ENCODE assay signal across 19 cellular contexts in the genomic region with DNA sequence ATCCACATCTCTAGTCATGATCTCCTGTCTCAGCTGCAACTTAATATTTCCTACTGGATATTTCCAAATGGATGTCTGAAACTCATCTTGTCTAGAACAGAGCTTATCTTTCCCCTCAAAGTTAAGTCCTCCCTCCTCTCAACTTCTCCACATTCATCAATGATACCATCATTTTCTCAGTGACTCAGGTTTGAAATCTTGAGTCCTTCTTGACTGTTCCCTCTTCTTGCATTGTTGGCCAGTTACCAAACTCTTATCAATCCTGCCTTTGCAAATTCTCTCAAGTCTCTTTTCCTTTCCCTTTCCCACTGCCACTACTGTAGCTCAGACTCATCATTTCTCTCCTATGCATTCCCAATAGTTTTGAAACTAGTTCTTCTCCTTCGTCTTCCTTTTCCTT. TPM values are rescaled to one million over a fixed set of nuclear protein-coding genes. Genes with fewer than 3 reads are reported as not detected.
"Had no signal": no experiment of that assay in that cellular context is flagged by ENCODE, and none has a peak within 500 bp of the region (broad histone marks: within the 10 kb centered on the region; RNA-seq: fewer than 3 reads in every experiment).

No MANE protein-coding gene starts in this region.

- H3K4me1 Mint-ChIP-seq: activated CD4-positive, alpha-beta T cell treated with anti-CD3 and anti-CD28 coated beads for 36 hours; endodermal cell; stimulated activated memory B cell treated with anti-CD40 and anti-IgM and Interleukin-4, amounts not matched to agents 10 μg/mL and 1 μg/mL and 100 μg/mL, for 72 hours had no signal

- H3K4me3 ChIP-seq: colonic mucosa, testis had no signal

- H3K4me3 Mint-ChIP-seq: activated CD4-positive, alpha-beta memory T cell treated with anti-CD3 and anti-CD28 coated beads for 36 hours; activated CD4-positive, alpha-beta T cell treated with anti-CD3 and anti-CD28 coated beads for 36 hours; activated naive CD8-positive, alpha-beta T cell; endodermal cell; natural killer cell treated with Interleukin-12 subunit alpha and Interleukin-12 subunit beta and Interleukin-15 and Interleukin-18, amount 100 ng/mL, for 72 hours; stimulated activated memory B cell treated with anti-CD40 and anti-IgM and Interleukin-4, amounts not matched to agents 10 μg/mL and 1 μg/mL and 100 μg/mL, for 72 hours; type B pancreatic cell had no signal

- H3K9me3 Mint-ChIP-seq: activated CD4-positive, alpha-beta memory T cell treated with anti-CD3 and anti-CD28 coated beads for 36 hours; endodermal cell; natural killer cell treated with Interleukin-12 subunit alpha and Interleukin-12 subunit beta and Interleukin-15 and Interleukin-18, amount 100 ng/mL, for 72 hours; stimulated activated memory B cell treated with anti-CD40 and anti-IgM and Interleukin-4, amounts not matched to agents 10 μg/mL and 1 μg/mL and 100 μg/mL, for 72 hours; type B pancreatic cell had no signal

- H3K36me3 ChIP-seq: colonic mucosa, neutrophil had no signal

- H3K27ac ChIP-seq: colonic mucosa, epithelial cell of prostate, neutrophil, parathyroid adenoma, testis had no signal

- H3K27ac Mint-ChIP-seq: activated CD4-positive, alpha-beta memory T cell treated with anti-CD3 and anti-CD28 coated beads for 36 hours; activated CD4-positive, alpha-beta T cell treated with anti-CD3 and anti-CD28 coated beads for 36 hours; activated naive CD8-positive, alpha-beta T cell; endodermal cell; natural killer cell treated with Interleukin-12 subunit alpha and Interleukin-12 subunit beta and Interleukin-15 and Interleukin-18, amount 100 ng/mL, for 72 hours; stimulated activated memory B cell treated with anti-CD40 and anti-IgM and Interleukin-4, amounts not matched to agents 10 μg/mL and 1 μg/mL and 100 μg/mL, for 72 hours; type B pancreatic cell had no signal

- H3K36me3 Mint-ChIP-seq: activated CD4-positive, alpha-beta memory T cell treated with anti-CD3 and anti-CD28 coated beads for 36 hours; activated naive CD8-positive, alpha-beta T cell; natural killer cell treated with Interleukin-12 subunit alpha and Interleukin-12 subunit beta and Interleukin-15 and Interleukin-18, amount 100 ng/mL, for 72 hours; stimulated activated memory B cell treated with anti-CD40 and anti-IgM and Interleukin-4, amounts not matched to agents 10 μg/mL and 1 μg/mL and 100 μg/mL, for 72 hours; type B pancreatic cell had no signal

- H3K27me3 ChIP-seq: colonic mucosa, testis had no signal

- DNase-seq: activated CD4-positive, alpha-beta memory T cell treated with anti-CD3 and anti-CD28 coated beads for 36 hours; activated CD4-positive, alpha-beta T cell treated with anti-CD3 and anti-CD28 coated beads for 36 hours; amniotic stem cell; caudate nucleus; colonic mucosa; endodermal cell; stimulated activated CD4-positive, alpha-beta T cell treated with anti-CD3 and anti-CD28 coated beads, Interleukin-4, amount 100 ng/mL, for 4 hours; testis had no signal

RNA-seq across cellular contexts. Expression of a gene that starts 20.3 kb away (rescaled TPM):
- total RNA-seq: fibroblast of lung; T-helper 1 cell treated with Interleukin-12 subunit alpha and Interleukin-12 subunit beta and Interleukin-4 antibody, amounts not matched to agents 30 ng/mL and 1 ng/mL, for 36 hours had no signal

RNA-seq across cellular contexts. Expression of a gene that starts 42.6 kb away (rescaled TPM):
- total RNA-seq: activated CD4-positive, alpha-beta memory T cell treated with anti-CD3 and anti-CD28 coated beads for 36 hours; activated CD4-positive, alpha-beta T cell treated with anti-CD3 and anti-CD28 coated beads for 36 hours; fibroblast of lung; frontal cortex; natural killer cell treated with Interleukin-12 subunit alpha and Interleukin-12 subunit beta and Interleukin-15 and Interleukin-18, amount 100 ng/mL, for 72 hours; sciatic nerve; T-helper 1 cell treated with Interleukin-12 subunit alpha and Interleukin-12 subunit beta and Interleukin-4 antibody, amounts not matched to agents 30 ng/mL and 1 ng/mL, for 36 hours had no signal
